ENCODE assay signal across 1 cellular context in genomic region chr6:15510121-15510520, GRCh38.
TF ChIP-seq lines count a peak whose summit lies in the region.

No MANE protein-coding gene starts in this region.

TF ChIP-seq in HEK293T, 16 proteins besides CTCF, POLR2A, EP300 and RAD21 (continued from another document):
- TF ChIP-seq PKNOX1 (IDR thresholded peaks at IDR 0.05) (no peak), FOXA1 (IDR thresholded peaks at IDR 0.05) (no peak), ELF4 (IDR thresholded peaks at IDR 0.05) (no peak), FOXM1 (IDR thresholded peaks at IDR 0.05; ENCODE audit: borderline replicate concordance) (no peak), CTBP1 (IDR thresholded peaks at IDR 0.05; ENCODE audit: borderline replicate concordance) (no peak)
